Comparison of ENCODE assay signal across 25 cellular contexts in genomic region chr18:43656547-43656946, GRCh38.
"Had no signal": no experiment of that assay in that cellular context is flagged by ENCODE, and none has a peak within 500 bp of the region (broad histone marks: within the 10 kb centered on the region; RNA-seq: fewer than 3 reads in every experiment).

No MANE protein-coding gene starts in this region.

- DNase-seq: stimulated activated CD4-positive, alpha-beta T cell treated with anti-CD3 and anti-CD28 coated beads, Interleukin-4, amount 100 ng/mL, for 1 hour; stimulated activated CD4-positive, alpha-beta T cell treated with anti-CD3 and anti-CD28 coated beads, Interleukin-4, amount 100 ng/mL, for 24 hours; stimulated activated CD4-positive, alpha-beta T cell treated with anti-CD3 and anti-CD28 coated beads, Interleukin-4, amount 100 ng/mL, for 4 hours; stimulated activated CD8-positive, alpha-beta memory T cell treated with anti-CD3 and anti-CD28 coated beads, Interleukin-4, amount 100 ng/mL, for 48 hours; stimulated activated naive B cell treated with anti-CD40 and anti-IgM and Interleukin-4, amounts not matched to agents 10 μg/mL and 1 μg/mL and 100 μg/mL, for 72 hours; stimulated activated naive CD4-positive, alpha-beta T cell; stimulated activated naive CD4-positive, alpha-beta T cell treated with Interleukin-2 at 50 U/mL for 16 hours; stimulated activated naive CD8-positive, alpha-beta T cell treated with anti-CD3 and anti-CD28 coated beads, Interleukin-15, amount 100 ng/mL, for 72 hours; stimulated activated naive CD8-positive, alpha-beta T cell treated with anti-CD3 and anti-CD28 coated beads, Interleukin-15, Interleukin-2, amounts not matched to agents 100 U/mL and 50 U/mL, for 24 hours; stomach; substantia nigra; testis; thyroid gland; tibial artery; transverse colon; trophoblast cell; upper lobe of left lung; upper lobe of right lung; uterus had no signal

- H3K9me3 ChIP-seq: stomach, testis, thoracic aorta, thyroid gland, tibial artery, transverse colon, upper lobe of left lung, upper lobe of right lung, uterus, vagina had no signal

- ATAC-seq: stimulated activated effector memory CD8-positive, alpha-beta T cell treated with anti-CD3 and anti-CD28 coated beads, Interleukin-12 subunit alpha, Interleukin-12 subunit beta, amount 100 ng/mL, for 72 hours; stimulated activated memory B cell treated with anti-CD40 and anti-IgM and Interleukin-4, amounts not matched to agents 10 μg/mL and 1 μg/mL and 100 μg/mL, for 72 hours; stimulated activated naive B cell treated with anti-CD40 and anti-IgM and Interleukin-4, amounts not matched to agents 10 μg/mL and 1 μg/mL and 100 μg/mL, for 72 hours; stimulated activated naive CD8-positive, alpha-beta T cell treated with anti-CD3 and anti-CD28 coated beads, Interleukin-15, amount 100 ng/mL, for 72 hours; stimulated activated naive CD8-positive, alpha-beta T cell treated with anti-CD3 and anti-CD28 coated beads, Interleukin-15, Interleukin-2, amounts not matched to agents 100 U/mL and 50 U/mL, for 24 hours; upper lobe of right lung had no signal

- H3K4me3 ChIP-seq: stomach, suprapubic skin, testis, thoracic aorta, thyroid gland, tibial artery, tibial nerve, transverse colon, upper lobe of left lung, upper lobe of right lung, uterus, vagina had no signal

- H3K27me3 ChIP-seq: stomach, suprapubic skin, testis, thyroid gland, tibial artery, tibial nerve, transverse colon, upper lobe of left lung, upper lobe of right lung, uterus, vagina had no signal

- H3K27ac ChIP-seq: stomach, suprapubic skin, testis, thoracic aorta, thyroid gland, tibial artery, tibial nerve, transverse colon, upper lobe of left lung, upper lobe of right lung, uterus, vagina had no signal

- H3K4me1 ChIP-seq: stomach, suprapubic skin, testis, thyroid gland, tibial artery, tibial nerve, transverse colon, upper lobe of left lung, upper lobe of right lung, uterus, vagina had no signal

- H3K36me3 ChIP-seq: stomach, suprapubic skin, thoracic aorta, thyroid gland, tibial artery, tibial nerve, transverse colon, upper lobe of left lung, upper lobe of right lung, uterus, vagina had no signal
